8 cellular contexts compared by ENCODE assay signal in the genomic region with DNA sequence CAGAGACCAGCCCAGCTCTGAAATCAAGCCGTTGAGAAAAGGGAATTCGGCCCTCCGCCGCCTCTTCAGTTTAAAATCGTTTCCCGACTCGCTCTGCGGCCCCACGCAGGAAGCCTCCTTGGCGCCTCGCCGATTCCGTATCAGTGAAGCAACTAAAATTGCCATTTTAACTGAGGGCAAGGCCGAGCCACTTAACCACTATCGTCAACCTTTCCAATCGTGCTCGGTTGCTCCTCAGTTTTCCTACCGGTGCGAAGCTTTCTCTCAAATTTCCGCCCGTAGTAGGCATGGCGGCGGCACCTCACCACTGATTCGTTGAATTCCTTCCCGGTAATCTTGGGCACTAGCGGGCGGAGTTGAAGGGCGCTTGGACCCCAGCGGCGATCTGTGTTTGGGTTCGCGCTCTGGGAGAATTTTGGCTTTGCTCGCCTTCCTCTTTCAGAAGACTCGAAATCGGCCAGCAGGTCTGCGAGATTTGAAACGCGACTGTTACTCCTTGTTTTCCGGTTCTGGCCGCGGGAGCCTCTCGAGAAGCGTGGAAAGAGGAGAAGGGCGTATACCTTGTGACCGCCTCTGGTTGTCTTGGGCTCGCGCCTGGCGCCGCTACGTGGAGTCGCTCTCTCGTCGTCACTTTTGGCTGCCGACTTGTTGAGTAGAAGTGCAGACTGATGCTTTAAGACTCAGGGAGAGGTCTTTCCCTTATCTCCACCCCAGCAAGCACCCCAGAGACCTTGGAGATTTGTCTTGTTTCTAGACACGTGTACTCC. TPM values are rescaled to one million over a fixed set of nuclear protein-coding genes. Genes with fewer than 3 reads are reported as not detected.
DNase-seq lines count a peak whose midpoint lies in the region; ATAC-seq and TF ChIP-seq lines count a peak whose summit lies in the region.

A gene with protein sequence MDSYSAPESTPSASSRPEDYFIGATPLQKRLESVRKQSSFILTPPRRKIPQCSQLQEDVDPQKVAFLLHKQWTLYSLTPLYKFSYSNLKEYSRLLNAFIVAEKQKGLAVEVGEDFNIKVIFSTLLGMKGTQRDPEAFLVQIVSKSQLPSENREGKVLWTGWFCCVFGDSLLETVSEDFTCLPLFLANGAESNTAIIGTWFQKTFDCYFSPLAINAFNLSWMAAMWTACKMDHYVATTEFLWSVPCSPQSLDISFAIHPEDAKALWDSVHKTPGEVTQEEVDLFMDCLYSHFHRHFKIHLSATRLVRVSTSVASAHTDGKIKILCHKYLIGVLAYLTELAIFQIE (minus strand): TSS at position 569 of the 767 bp plus-strand sequence. CDS start 13,584 bp downstream, outside the sequence.
A gene with protein sequence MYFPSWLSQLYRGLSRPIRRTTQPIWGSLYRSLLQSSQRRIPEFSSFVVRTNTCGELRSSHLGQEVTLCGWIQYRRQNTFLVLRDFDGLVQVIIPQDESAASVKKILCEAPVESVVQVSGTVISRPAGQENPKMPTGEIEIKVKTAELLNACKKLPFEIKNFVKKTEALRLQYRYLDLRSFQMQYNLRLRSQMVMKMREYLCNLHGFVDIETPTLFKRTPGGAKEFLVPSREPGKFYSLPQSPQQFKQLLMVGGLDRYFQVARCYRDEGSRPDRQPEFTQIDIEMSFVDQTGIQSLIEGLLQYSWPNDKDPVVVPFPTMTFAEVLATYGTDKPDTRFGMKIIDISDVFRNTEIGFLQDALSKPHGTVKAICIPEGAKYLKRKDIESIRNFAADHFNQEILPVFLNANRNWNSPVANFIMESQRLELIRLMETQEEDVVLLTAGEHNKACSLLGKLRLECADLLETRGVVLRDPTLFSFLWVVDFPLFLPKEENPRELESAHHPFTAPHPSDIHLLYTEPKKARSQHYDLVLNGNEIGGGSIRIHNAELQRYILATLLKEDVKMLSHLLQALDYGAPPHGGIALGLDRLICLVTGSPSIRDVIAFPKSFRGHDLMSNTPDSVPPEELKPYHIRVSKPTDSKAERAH (plus strand): TSS at position 359 of the 767 bp plus-strand sequence. CDS start 557 bp downstream, outside the sequence.

- H3K36me3 ChIP-seq in ascending aorta: no peaks in the 10 kb centered on the region
- no peaks in the 10 kb centered on the region for H3K36me3 ChIP-seq in right atrium auricular region
- peaks cover 0 to 6% of the 10 kb centered on the region in 2 donors for H3K36me3 ChIP-seq in vagina

- peak within 1 kb of the TSS; percentile 94 for H3K4me3 Mint-ChIP-seq in T-helper 2 cell treated with Interferon-gamma antibody and Interleukin-4, amounts not matched to agents 5 μg/mL and 100 μg/mL, for 36 hours

- no peaks in the 10 kb centered on the region for H3K9me3 ChIP-seq in ascending aorta
- no peaks in the 10 kb centered on the region for H3K9me3 ChIP-seq in right atrium auricular region
- H3K9me3 ChIP-seq in vagina: no peaks in the 10 kb centered on the region

- H3K27ac ChIP-seq in ascending aorta (peak within 1 kb of the TSS; percentile 90 to 96), right atrium auricular region (peak within 1 kb of the TSS; percentile 91 to 95), vagina (peak within 1 kb of the TSS; percentile 87)

- TF ChIP-seq CTCF in ascending aorta (IDR thresholded peaks at IDR 0.05) (no peak), right atrium auricular region (IDR thresholded peaks at IDR 0.05) (no peak), vagina (IDR thresholded peaks at IDR 0.05) (peak in 1 of 3 experiments; percentile 20)

- peak; percentile 78 for ATAC-seq in GM18502 (IDR thresholded peaks at IDR 0.05; ENCODE audit: poor library complexity, unreplicated experiment)
- ATAC-seq in HG02970 (IDR thresholded peaks at IDR 0.05; ENCODE audit: low FRiP score, unreplicated experiment): peak; percentile 81

- intact Hi-C loops in ascending aorta (cut with DNase I): loop anchor here (1.0 to 10.0 kb wide), 8 partner anchors 44 to 1174 kb away; a partner anchor contains a TSS
- intact Hi-C loops in vagina (cut with DNase I): loop anchor here (1.0 to 10.0 kb wide), 2 partner anchors 347 to 400 kb away; a partner anchor contains a TSS

- peak within 1 kb of the TSS; percentile 98 for H3K27ac Mint-ChIP-seq in T-helper 2 cell treated with Interferon-gamma antibody and Interleukin-4, amounts not matched to agents 5 μg/mL and 100 μg/mL, for 36 hours

- H3K4me3 ChIP-seq in ascending aorta (peak within 1 kb of the TSS; percentile 65 to 71), right atrium auricular region (peak within 1 kb of the TSS; percentile 40 to 74), vagina (peak within 1 kb of the TSS; percentile 60 to 81)

- no peaks in the 10 kb centered on the region for H3K27me3 ChIP-seq in ascending aorta
- H3K27me3 ChIP-seq in right atrium auricular region: no peaks in the 10 kb centered on the region
- H3K27me3 ChIP-seq in vagina: no peaks in the 10 kb centered on the region

- peak in 1 of 2 donors; percentile 17 for TF ChIP-seq POLR2A in vagina (IDR thresholded peaks at IDR 0.05)

- no peaks in the 10 kb centered on the region for H3K9me3 Mint-ChIP-seq in T-helper 2 cell treated with Interferon-gamma antibody and Interleukin-4, amounts not matched to agents 5 μg/mL and 100 μg/mL, for 36 hours

- peaks cover 43% of the 10 kb centered on the region for H3K4me1 Mint-ChIP-seq in T-helper 2 cell treated with Interferon-gamma antibody and Interleukin-4, amounts not matched to agents 5 μg/mL and 100 μg/mL, for 36 hours (ENCODE audit: low read depth)

- peaks cover 40% of the 10 kb centered on the region for H3K36me3 Mint-ChIP-seq in T-helper 2 cell treated with Interferon-gamma antibody and Interleukin-4, amounts not matched to agents 5 μg/mL and 100 μg/mL, for 36 hours (ENCODE audit: low read depth)

- H3K4me1 ChIP-seq in ascending aorta (peaks cover 0 to 5% of the 10 kb centered on the region in 2 donors), right atrium auricular region (peaks cover 0 to 23% of the 10 kb centered on the region in 2 donors), vagina (peaks cover 15% of the 10 kb centered on the region)

- no peaks in the 10 kb centered on the region for H3K27me3 Mint-ChIP-seq in T-helper 2 cell treated with Interferon-gamma antibody and Interleukin-4, amounts not matched to agents 5 μg/mL and 100 μg/mL, for 36 hours (ENCODE audit: low read depth)

- DNase-seq in NCI-H1930 (lab: John Stamatoyannopoulos, UW) (peak; percentile 96), ascending aorta (ENCODE audit: low spot score in 2 of 2) (peak; percentile 85 to 98), right atrium auricular region (ENCODE audit: low spot score) (peak; percentile 98), pulmonary artery endothelial cell (ENCODE audit: low read depth, low spot score) (peak; percentile 96), vagina (ENCODE audit: extremely low spot score in 2 of 2) (peak; percentile 96 to 98)
- peak; percentile 91 for DNase-seq in T-helper 2 cell treated with Interferon-gamma antibody and Interleukin-4, amounts not matched to agents 5 μg/mL and 100 μg/mL, for 36 hours (ENCODE audit: low spot score)

RNA-seq across cellular contexts. Expression of the first gene that starts in this region (rescaled TPM):
- 0.53 TPM for total RNA-seq in ascending aorta
- total RNA-seq in right atrium auricular region: 1 to 10 TPM; 1.5 to 4.2 TPM
- 17.5 and 35.8 TPM in 2 replicates for total RNA-seq in pulmonary artery endothelial cell
- total RNA-seq in vagina: 3.7 TPM

RNA-seq across cellular contexts. Expression of the second gene that starts in this region (rescaled TPM):
- total RNA-seq in ascending aorta (12.1 TPM), right atrium auricular region (10 to 100 TPM; 11.2 to 13.9 TPM), pulmonary artery endothelial cell (18.7 and 34.6 TPM in 2 replicates), vagina (6.4 TPM)

Comparison
In these comparisons a context has a peak if more than half of its experiments do, and no peak if none do; other contexts are left out.
1. Peak in every context shown above with its lines: DNase-seq, ATAC-seq, H3K4me3 ChIP-seq and H3K27ac ChIP-seq.